In the genomic region with DNA sequence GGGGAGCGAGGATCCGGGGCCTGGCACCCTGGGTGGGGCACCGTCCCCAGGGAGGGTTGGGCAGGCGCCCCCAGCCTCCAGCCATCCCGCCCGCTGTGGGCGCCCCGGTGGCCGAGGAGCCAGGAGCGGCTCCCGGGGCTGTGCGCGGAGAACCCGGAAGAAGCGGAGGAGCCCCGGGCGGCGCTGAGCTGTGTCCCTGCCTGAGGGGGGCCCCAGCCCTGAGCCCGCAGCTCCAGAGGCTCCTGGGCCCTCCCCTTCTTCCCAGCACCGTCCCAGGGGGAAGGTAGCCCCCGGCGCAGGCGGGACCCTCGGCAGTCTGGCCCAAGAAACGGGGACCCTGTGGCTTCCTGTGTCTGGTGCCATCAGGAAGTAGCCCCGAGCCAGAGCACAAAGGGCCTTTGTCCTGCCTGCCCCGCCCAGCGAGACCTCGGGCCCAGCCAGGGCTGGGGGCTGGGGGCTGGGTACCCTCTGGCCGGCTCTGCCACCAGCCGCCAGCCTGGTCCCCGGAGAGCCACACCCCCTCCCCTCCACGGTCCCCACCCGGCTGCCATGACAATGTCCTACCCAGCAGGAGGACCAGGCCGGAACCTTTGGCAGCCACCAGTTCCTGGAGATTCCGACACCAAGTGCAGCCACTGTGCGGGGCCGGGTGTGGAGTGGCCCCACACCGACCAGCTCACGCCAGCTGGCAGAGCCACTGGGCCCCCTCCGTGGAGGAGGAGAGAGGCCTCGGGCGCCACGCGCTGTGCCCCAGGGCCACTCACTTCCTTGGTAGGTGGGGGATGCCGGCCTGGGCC, we compare ENCODE assay signal across 1 cellular context.
TF ChIP-seq lines count a peak whose summit lies in the region.

No MANE protein-coding gene starts in this region.

TF ChIP-seq in endothelial cell of umbilical vein, 7 proteins besides CTCF, POLR2A, EP300 and RAD21:
- TF ChIP-seq, protein P1, sequence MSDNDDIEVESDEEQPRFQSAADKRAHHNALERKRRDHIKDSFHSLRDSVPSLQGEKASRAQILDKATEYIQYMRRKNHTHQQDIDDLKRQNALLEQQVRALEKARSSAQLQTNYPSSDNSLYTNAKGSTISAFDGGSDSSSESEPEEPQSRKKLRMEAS (IDR thresholded peaks at IDR 0.05; ENCODE audit: insufficient read depth, insufficient read length) = no peak
- no peak for TF ChIP-seq FOS (IDR thresholded peaks at IDR 0.05; ENCODE audit: borderline replicate concordance, insufficient read depth, low read length)
- TF ChIP-seq GATA2 (IDR thresholded peaks at IDR 0.05; ENCODE audit: insufficient read depth, insufficient read length, low read depth, low read length) = no peak
- no peak for TF ChIP-seq POLR2AphosphoS5 (IDR thresholded peaks at IDR 0.05; ENCODE audit: insufficient read depth, low read depth, low read length)
- TF ChIP-seq EZH2 (IDR thresholded peaks at IDR 0.05; ENCODE audit: borderline replicate concordance, low read depth, low read length, severe bottlenecking) = no peak
- no peak for TF ChIP-seq MYC (IDR thresholded peaks at IDR 0.05; ENCODE audit: low read depth, low read length)
- no peak for TF ChIP-seq JUN (IDR thresholded peaks at IDR 0.05; ENCODE audit: borderline replicate concordance, insufficient read depth, insufficient read length, low read depth)
TF ChIP-seq in endothelial cell of umbilical vein: peak in this region for 0.
